10 cellular contexts compared by ENCODE assay signal in the genomic region with DNA sequence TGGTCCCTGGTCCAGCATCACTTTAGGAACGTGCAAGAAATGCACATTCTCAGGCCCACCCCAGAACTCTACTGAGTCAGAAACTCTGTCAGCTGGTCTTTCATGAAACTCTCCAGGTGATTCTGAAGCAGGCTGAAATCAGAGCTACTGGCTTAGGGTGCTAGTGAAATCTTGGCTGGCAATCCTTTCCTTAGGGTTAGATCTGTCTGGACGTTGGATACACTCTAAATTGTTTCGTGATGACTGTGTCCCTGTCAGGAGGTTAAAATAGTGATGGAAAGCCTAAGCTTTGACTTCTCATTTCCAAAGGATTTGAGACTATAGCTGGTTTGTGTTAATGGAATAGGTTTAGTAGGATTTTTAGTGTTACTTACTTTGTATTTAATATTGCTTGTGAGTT.
DNase-seq lines count a peak whose midpoint lies in the region; ATAC-seq, FAIRE-seq and TF ChIP-seq lines count a peak whose summit lies in the region.
"Had no signal": no experiment of that assay in that cellular context is flagged by ENCODE, and none has a peak within 500 bp of the region (broad histone marks: within the 10 kb centered on the region; RNA-seq: fewer than 3 reads in every experiment).

No MANE protein-coding gene starts in this region.

- 45 to 58% (median 50%) methylated on average over 3 of the region's 3 CpGs for WGBS in ovary, 3 donors

- H3K9me3 ChIP-seq in ovary = no peaks in the 10 kb centered on the region

- DNase-seq in ACHN (peak; percentile 55), RKO (ENCODE audit: low spot score) (peak; percentile 34), fibroblast of gingiva (ENCODE audit: low read depth) (peak; percentile 56), ovary (no peak), left lobe of liver (ENCODE audit: low spot score) (no peak), D721Med (ENCODE audit: insufficient read length, low spot score) (no peak), cerebellar nuclear complex (lab: John Stamatoyannopoulos, UW) (no peak)
- DNase-seq: activated CD4-positive, alpha-beta T cell treated with anti-CD3 and anti-CD28 coated beads for 48 hours; NCI-H524 treated with DMSO at 0.1 percent for 48 hours had no signal

- intact Hi-C loops in ovary (cut with DNase I) = no loop called here

- ATAC-seq in left lobe of liver = no peak
- ATAC-seq in HG03442 (IDR thresholded peaks at IDR 0.05; ENCODE audit: unreplicated experiment) = no peak

- H3K4me3 ChIP-seq in ovary = no peak overlapping the region

- in situ Hi-C loops in ACHN (cut with HindIII; ENCODE audit: low pct_ligation_motif_present, low pct_unique_long_range_greater_than_20kb, low sequenced_read_pairs) = no loop called here

- no peaks in the 10 kb centered on the region for H3K36me3 ChIP-seq in ovary

- TF ChIP-seq POLR2A in ovary (IDR thresholded peaks at IDR 0.05) = no peak

- peaks cover 26% of the 10 kb centered on the region for H3K4me1 ChIP-seq in ovary (ENCODE audit: insufficient read depth)

- H3K27ac ChIP-seq in ovary = peak overlapping the region; percentile 55 to 65

- no peak for TF ChIP-seq EP300 in ovary (IDR thresholded peaks at IDR 0.05)

- H3K27me3 ChIP-seq in ovary = no peaks in the 10 kb centered on the region

- no peak for FAIRE-seq in D721Med (lab: Jason Lieb, UNC)

- TF ChIP-seq CTCF in ovary (IDR thresholded peaks at IDR 0.05) (no peak), D721Med (IDR thresholded peaks at IDR 0.05; ENCODE audit: insufficient read depth, missing control alignments) (no peak)

Comparison
In these comparisons a context has a peak if more than half of its experiments do, and no peak if none do; other contexts are left out.
1. DNase-seq: peak in ACHN (single experiment), RKO (single experiment) and fibroblast of gingiva (single experiment); none in ovary (0 of 5), left lobe of liver (single experiment), D721Med (single experiment) and cerebellar nuclear complex (0 of 2).